11 cellular contexts compared by ENCODE assay signal in the genomic region with DNA sequence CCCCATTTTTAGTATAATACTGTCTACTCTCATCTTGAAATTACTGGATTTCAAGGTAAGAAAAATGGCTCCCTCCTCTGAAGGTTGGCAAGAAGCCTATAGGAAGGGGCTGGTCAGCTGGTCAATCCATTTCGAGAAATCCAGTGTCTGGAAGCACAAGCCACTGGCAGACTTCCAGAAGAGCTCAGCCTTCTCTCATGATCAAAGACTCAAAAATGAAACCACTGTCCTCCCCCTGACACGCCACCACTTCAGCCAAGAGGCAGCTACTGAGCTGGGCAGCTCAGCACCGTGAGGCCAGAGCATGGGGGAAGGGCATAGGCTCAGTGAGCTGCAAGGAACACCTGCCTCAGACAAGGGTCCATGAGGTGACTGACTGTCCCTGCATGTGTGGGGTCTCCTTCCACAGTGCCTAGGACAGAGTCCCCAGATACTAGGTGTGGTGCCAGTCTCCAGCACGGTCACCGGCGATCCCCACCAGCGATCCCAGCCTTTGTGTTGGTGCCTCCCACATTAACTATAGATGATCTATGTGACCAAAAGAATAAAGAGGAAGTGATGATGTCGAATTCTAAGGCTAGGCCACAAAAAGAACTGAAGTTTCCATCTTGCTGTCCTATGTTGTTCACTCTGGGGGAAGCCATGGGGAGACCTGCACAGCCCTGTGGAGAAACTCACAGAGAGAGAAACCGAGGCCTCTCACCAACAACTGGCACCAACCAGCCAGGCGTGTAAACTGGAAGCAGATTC.
DNase-seq lines count a peak whose midpoint lies in the region; ATAC-seq and TF ChIP-seq lines count a peak whose summit lies in the region.
"Had no signal": no experiment of that assay in that cellular context is flagged by ENCODE, and none has a peak within 500 bp of the region (broad histone marks: within the 10 kb centered on the region; RNA-seq: fewer than 3 reads in every experiment).

No MANE protein-coding gene starts in this region.

- H3K4me3 Mint-ChIP-seq in osteocyte (ENCODE audit: unreplicated experiment): no peak overlapping the region
- H3K4me3 Mint-ChIP-seq: B cell had no signal

- H3K4me1 Mint-ChIP-seq in osteocyte (ENCODE audit: unreplicated experiment): peaks cover 17% of the 10 kb centered on the region
- H3K4me1 Mint-ChIP-seq: B cell had no signal

- no peak for ATAC-seq in HG02938 (IDR thresholded peaks at IDR 0.05; ENCODE audit: unreplicated experiment)

- DNase-seq in NOMO-1 treated with DMSO at 0.1 percent for 48 hours (lab: John Stamatoyannopoulos, UW; ENCODE audit: unreplicated experiment) (peak; percentile 21), NOMO-1 treated with dmso at 0.1 percent for 144 hours (lab: John Stamatoyannopoulos, UW; ENCODE audit: unreplicated experiment) (no peak), lung microvascular endothelial cell (ENCODE audit: low read depth in 2 of 2) (peak; percentile 32 to 91), ureter (ENCODE audit: low spot score) (peak; percentile 67), GM10266 (ENCODE audit: extremely low spot score) (no peak), osteocyte (ENCODE audit: extremely low spot score, unreplicated experiment) (no peak)
- DNase-seq: GOT3 had no signal

- no peaks in the 10 kb centered on the region for H3K27me3 Mint-ChIP-seq in osteocyte (ENCODE audit: unreplicated experiment)
- H3K27me3 Mint-ChIP-seq: B cell had no signal

- H3K27ac Mint-ChIP-seq in osteocyte (ENCODE audit: unreplicated experiment): no peak overlapping the region
- H3K27ac Mint-ChIP-seq: B cell had no signal

- peak overlapping the region; percentile 81 for H3K27ac ChIP-seq in cingulate gyrus (ENCODE audit: low read depth, low read length)
- H3K27ac ChIP-seq: SJSA1 had no signal

- H3K9me3 Mint-ChIP-seq in osteocyte (ENCODE audit: unreplicated experiment): no peaks in the 10 kb centered on the region

- no peaks in the 10 kb centered on the region for H3K36me3 Mint-ChIP-seq in osteocyte (ENCODE audit: unreplicated experiment)

- TF ChIP-seq CTCF in GM10266 (IDR thresholded peaks at IDR 0.05; ENCODE audit: control insufficient read depth, insufficient read depth, low read depth, missing control alignments) (no peak), osteocyte (IDR thresholded peaks at IDR 0.05) (no peak)

Comparison
In these comparisons a context has a peak if more than half of its experiments do, and no peak if none do; other contexts are left out.
1. DNase-seq: peak in NOMO-1 treated with DMSO at 0.1 percent for 48 hours (single experiment), lung microvascular endothelial cell (2 of 2) and ureter (single experiment); none in NOMO-1 treated with dmso at 0.1 percent for 144 hours (single experiment), GM10266 (single experiment) and osteocyte (single experiment).